In genomic region chr11:32090774-32091370, GRCh38 we compare ENCODE assay signal across 1 cellular context.
TF ChIP-seq lines count a peak whose summit lies in the region.

RCN1 (plus strand) TSS chr11:32091074; CDS start chr11:32091197, 123 bp downstream.

TF ChIP-seq in GM12878, 131 proteins besides CTCF, POLR2A, EP300 and RAD21 (continued from another document):
- TF ChIP-seq ZBTB33 (IDR thresholded peaks at IDR 0.05) (no peak), MEF2A (IDR thresholded peaks at IDR 0.05; ENCODE audit: insufficient read depth, low read depth, low read length) (no peak), NBN (IDR thresholded peaks at IDR 0.05) (no peak), SMARCA5 (IDR thresholded peaks at IDR 0.05) (peak; percentile 38), POLR2AphosphoS5 (IDR thresholded peaks at IDR 0.05; ENCODE audit: low read length) (no peak; the same call in 1 of the 2 replicates), MLLT1 (IDR thresholded peaks at IDR 0.05) (no peak), SMC3 (IDR thresholded peaks at IDR 0.05; ENCODE audit: borderline replicate concordance, low read length) (no peak), RCOR1 (conservative IDR thresholded peaks at IDR 0.05; ENCODE audit: low read depth, low read length) (no peak), CBX5 (IDR thresholded peaks at IDR 0.05; ENCODE audit: low read depth) (no peak), EGR1 (IDR thresholded peaks at IDR 0.05; ENCODE audit: borderline replicate concordance in 1 of 2, low read depth in 2 of 2, low read length in 2 of 2) (peak in 1 of 2 experiments; percentile 31; a peak in 1 of 3 replicates), SRF (IDR thresholded peaks at IDR 0.05; ENCODE audit: low read depth in 2 of 2, low read length in 2 of 2) (no peak), HCFC1 (IDR thresholded peaks at IDR 0.05; ENCODE audit: low read length) (no peak), E2F8 (IDR thresholded peaks at IDR 0.05; ENCODE audit: low read depth, partially characterized antibody) (no peak), ASH2L (IDR thresholded peaks at IDR 0.05; ENCODE audit: borderline replicate concordance, low read depth) (no peak), TAF1 (IDR thresholded peaks at IDR 0.05; ENCODE audit: borderline replicate concordance, low read depth, low read length) (peak; percentile 28; the same call in 1 of the 2 replicates), HDAC6 (IDR thresholded peaks at IDR 0.05; ENCODE audit: unreplicated experiment) (peak; percentile 44), BHLHE40 (IDR thresholded peaks at IDR 0.05; ENCODE audit: borderline replicate concordance in 1 of 2, low read depth in 2 of 2, low read length in 1 of 2) (peak; percentile 30 to 51; a peak in 2 of 4 replicates), RB1 (IDR thresholded peaks at IDR 0.05; ENCODE audit: borderline replicate concordance) (peak; percentile 74; the same call in 1 of the 2 replicates), FOS (IDR thresholded peaks at IDR 0.05; ENCODE audit: borderline replicate concordance, extremely low read depth, insufficient read length) (no peak), IKZF2 (IDR thresholded peaks at IDR 0.05) (no peak), FOXM1 (IDR thresholded peaks at IDR 0.05; ENCODE audit: low read depth, low read length) (no peak), ZNF622 (IDR thresholded peaks at IDR 0.05) (no peak), MYB (IDR thresholded peaks at IDR 0.05; ENCODE audit: borderline replicate concordance, low read depth, low read length) (no peak), NR2F1 (conservative IDR thresholded peaks at IDR 0.05) (no peak; the same call in 1 of the 2 replicates), ZBTB4 (CRISPR knock-in tag; IDR thresholded peaks at IDR 0.05) (no peak), ZZZ3 (IDR thresholded peaks at IDR 0.05; ENCODE audit: control insufficient read depth, insufficient read length, low read depth) (no peak), RELB (IDR thresholded peaks at IDR 0.05; ENCODE audit: low read depth) (no peak), TCF12 (IDR thresholded peaks at IDR 0.05; ENCODE audit: low read depth, low read length) (no peak), YBX1 (IDR thresholded peaks at IDR 0.05) (no peak), YY1 (IDR thresholded peaks at IDR 0.05; ENCODE audit: low read depth, low read length) (no peak), ATF2 (IDR thresholded peaks at IDR 0.05; ENCODE audit: low read length) (no peak), PAX5 (IDR thresholded peaks at IDR 0.05; ENCODE audit: borderline replicate concordance, low read depth, low read length) (no peak), MXI1 (IDR thresholded peaks at IDR 0.05; ENCODE audit: low read depth, low read length) (no peak; the same call in 1 of the 2 replicates), SIX5 (IDR thresholded peaks at IDR 0.05; ENCODE audit: low read depth, low read length, severe bottlenecking) (no peak), HDGF (IDR thresholded peaks at IDR 0.05) (no peak), IKZF1 (conservative IDR thresholded peaks at IDR 0.05) (peak; percentile 78), ATF7 (IDR thresholded peaks at IDR 0.05; ENCODE audit: low read depth) (no peak), PKNOX1 (IDR thresholded peaks at IDR 0.05) (no peak), NR2C2 (IDR thresholded peaks at IDR 0.05; ENCODE audit: borderline replicate concordance, control insufficient read depth, insufficient read length, low read depth) (no peak), POLR2AphosphoS2 (IDR thresholded peaks at IDR 0.05; ENCODE audit: low read depth, low read length) (no peak), ZNF274 (IDR thresholded peaks at IDR 0.05; ENCODE audit: insufficient read depth, insufficient read length) (no peak)
